16 cellular contexts compared by ENCODE assay signal in the genomic region with DNA sequence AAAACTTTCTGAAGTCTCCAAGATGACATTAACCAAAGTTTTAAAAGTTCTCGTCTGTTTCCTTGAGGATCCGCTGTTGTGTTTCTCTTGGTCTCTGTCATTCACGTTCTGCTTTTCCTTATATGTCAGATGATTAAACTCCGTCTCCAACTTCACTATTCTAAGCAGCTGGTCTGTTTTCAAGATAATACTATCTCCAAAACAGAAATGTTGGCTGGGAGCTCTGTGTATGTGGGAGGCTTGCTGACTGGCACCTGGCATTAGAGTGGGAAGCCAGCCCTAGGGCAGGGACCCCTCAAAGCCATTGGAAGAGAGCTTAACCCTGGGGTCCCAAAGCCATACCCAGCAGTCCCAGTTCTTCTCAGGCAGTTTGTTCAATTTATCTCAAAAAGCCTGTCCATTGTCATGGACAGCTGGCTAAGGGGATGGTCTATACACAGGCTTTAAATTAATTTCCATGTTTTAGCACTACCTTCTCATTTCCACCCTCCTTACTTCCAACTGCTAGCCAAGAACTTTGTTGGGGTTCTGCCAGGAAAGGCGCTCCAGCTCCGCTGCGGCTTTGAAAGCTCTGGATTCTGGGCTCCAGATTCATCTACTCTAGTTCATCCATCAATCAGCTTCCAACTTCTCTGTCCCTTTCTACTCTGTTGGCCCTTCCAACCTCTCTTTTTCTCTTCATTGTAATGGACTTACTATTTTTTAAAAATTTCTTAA. TPM values are rescaled to one million over a fixed set of nuclear protein-coding genes. Genes with fewer than 3 reads are reported as not detected.
A peak's percentile ranks its signal among the peaks of the same experiment; 100 is the strongest.
DNase-seq lines count a peak whose midpoint lies in the region; ATAC-seq and TF ChIP-seq lines count a peak whose summit lies in the region.
"Had no signal": no experiment of that assay in that cellular context is flagged by ENCODE, and none has a peak within 500 bp of the region (broad histone marks: within the 10 kb centered on the region; RNA-seq: fewer than 3 reads in every experiment).

No MANE protein-coding gene starts in this region.

- peaks cover 4% of the 10 kb centered on the region; the same call in 1 of the 2 replicates for H3K4me1 ChIP-seq in BE2C

- no peaks in the 10 kb centered on the region for H3K9me3 Mint-ChIP-seq in nephron progenitor cell
- H3K9me3 Mint-ChIP-seq: activated naive CD4-positive, alpha-beta T cell treated with anti-CD3 and anti-CD28 coated beads for 36 hours had no signal

- H3K27me3 Mint-ChIP-seq in nephron progenitor cell (ENCODE audit: low read depth, poor library complexity) = no peaks in the 10 kb centered on the region

- TF ChIP-seq CTCF in BE2C (IDR thresholded peaks at IDR 0.05; ENCODE audit: low read depth, low read length) = no peak
- no peak for TF ChIP-seq CTCF in fibroblast of mammary gland (conservative IDR thresholded peaks at IDR 0.05; ENCODE audit: control insufficient read depth, insufficient read depth, low read depth, low read length)
- no peak for TF ChIP-seq CTCF in nephron progenitor cell (IDR thresholded peaks at IDR 0.05)

- no peaks in the 10 kb centered on the region for H3K4me1 Mint-ChIP-seq in nephron progenitor cell

- H3K36me3 ChIP-seq in BE2C = peaks cover 57% of the 10 kb centered on the region

- peaks cover 26% of the 10 kb centered on the region for H3K36me3 Mint-ChIP-seq in nephron progenitor cell (ENCODE audit: low read depth)

- no peak for ATAC-seq in HG03571 (IDR thresholded peaks at IDR 0.05; ENCODE audit: unreplicated experiment)
- ATAC-seq: PC-3 had no signal

- H3K4me3 ChIP-seq in BE2C (ENCODE audit: low read depth, low read length) (no peak overlapping the region), fibroblast of mammary gland (ENCODE audit: control insufficient read depth, low read depth, low read length) (no peak overlapping the region)

- DNase-seq in BE2C (peak; percentile 18), OCI-M1 (lab: John Stamatoyannopoulos, UW) (peak; percentile 38), fibroblast of mammary gland (ENCODE audit: low read depth) (peak; percentile 33), nephron progenitor cell (no peak), SIG-M5 treated with dmso at 0.1 percent for 504 hours (lab: John Stamatoyannopoulos, UW; ENCODE audit: unreplicated experiment) (no peak), amniotic stem cell (lab: John Stamatoyannopoulos, UW) (no peak)
- no peak for DNase-seq in stimulated activated CD4-positive, alpha-beta T cell treated with anti-CD3 and anti-CD28 coated beads, Interleukin-2, amount 100 ng/mL, for 48 hours
- DNase-seq: activated naive CD4-positive, alpha-beta T cell treated with anti-CD3 and anti-CD28 coated beads for 36 hours; GDM1; KG1; NCI-H1048; NCI-H2107; NCI-H526 treated with DMSO at 0.1 percent for 48 hours; PC-3; SK-N-SH had no signal

- H3K9me3 ChIP-seq in BE2C = no peaks in the 10 kb centered on the region
- H3K9me3 ChIP-seq: SK-N-SH had no signal

- H3K27me3 ChIP-seq in BE2C = no peaks in the 10 kb centered on the region

- H3K27ac Mint-ChIP-seq in nephron progenitor cell = peak overlapping the region; percentile 21

- H3K4me3 Mint-ChIP-seq in nephron progenitor cell = no peak overlapping the region
- H3K4me3 Mint-ChIP-seq: activated naive CD4-positive, alpha-beta T cell treated with anti-CD3 and anti-CD28 coated beads for 36 hours had no signal

RNA-seq across cellular contexts. Expression of gene BTBD1, which starts 9.2 kb away (rescaled TPM):
- polyA plus RNA-seq in BE2C (2012; ENCODE audit: insufficient read depth, insufficient read length, low read depth) = 37.0 TPM

RNA-seq across cellular contexts. Expression of gene C15orf40, which starts 46.4 kb away (rescaled TPM):
- polyA plus RNA-seq in BE2C (2012; ENCODE audit: insufficient read depth, insufficient read length, low read depth) = 16.4 TPM

RNA-seq across cellular contexts. Expression of gene TM6SF1, which starts 49.6 kb away (rescaled TPM):
- polyA plus RNA-seq in BE2C (2012; ENCODE audit: insufficient read depth, insufficient read length, low read depth) = 2.5 TPM

Comparison
In these comparisons a context has a peak if more than half of its experiments do, and no peak if none do; other contexts are left out.
1. DNase-seq: peak in BE2C (single experiment), OCI-M1 (single experiment) and fibroblast of mammary gland (single experiment); none in nephron progenitor cell (single experiment), SIG-M5 treated with dmso at 0.1 percent for 504 hours (single experiment), amniotic stem cell (single experiment) and stimulated activated CD4-positive, alpha-beta T cell treated with anti-CD3 and anti-CD28 coated beads, Interleukin-2, amount 100 ng/mL, for 48 hours (0 of 2).